Comparison of ENCODE assay signal across 20 cellular contexts in genomic region chr5:45411971-45412612, GRCh38.
DNase-seq lines count a peak whose midpoint lies in the region; ATAC-seq, FAIRE-seq and TF ChIP-seq lines count a peak whose summit lies in the region.
"Had no signal": no experiment of that assay in that cellular context is flagged by ENCODE, and none has a peak within 500 bp of the region (broad histone marks: within the 10 kb centered on the region; RNA-seq: fewer than 3 reads in every experiment).

No MANE protein-coding gene starts in this region.

- H3K36me3 ChIP-seq in pancreas: no peaks in the 10 kb centered on the region
- H3K36me3 ChIP-seq: cardiac muscle cell, gastrocnemius medialis had no signal

- no peak for TF ChIP-seq POLR2A in H54 (IDR thresholded peaks at IDR 0.05; ENCODE audit: low read depth, low read length)

- H3K27me3 ChIP-seq in pancreas: no peaks in the 10 kb centered on the region
- H3K27me3 ChIP-seq: cardiac muscle cell, gastrocnemius medialis had no signal

- ATAC-seq in esophagus mucosa (peak; percentile 44), pancreas (peak in 3 of 4 donors; percentile 28 to 54 (median 46))
- ATAC-seq: activated naive CD4-positive, alpha-beta T cell treated with anti-CD3 and anti-CD28 coated beads, Interleukin-2, amount 50 U/mL, for 72 hours; gastrocnemius medialis had no signal

- no peaks in the 10 kb centered on the region for H3K9me3 ChIP-seq in pancreas
- H3K9me3 ChIP-seq: gastrocnemius medialis had no signal

- peak overlapping the region in 1 of 4 donors; percentile 14 for H3K27ac ChIP-seq in pancreas
- H3K27ac ChIP-seq: cardiac muscle cell, gastrocnemius medialis, PC-9 had no signal

- no peak for TF ChIP-seq CTCF in pancreas (IDR thresholded peaks at IDR 0.05)

- 32 to 36% methylated on average over 3 of the region's 3 CpGs for WGBS in pancreas, 2 donors

- peak; percentile 92 for FAIRE-seq in H54 (lab: Jason Lieb, UNC)
- FAIRE-seq in pancreas (lab: Jason Lieb, UNC): no peak

- intact Hi-C loops in pancreas (cut with DNase I) (no loop called here), cardiac septum (cut with DNase I) (no loop called here)

- peaks cover 0 to 32% (median 26%) of the 10 kb centered on the region in 3 donors for H3K4me1 ChIP-seq in pancreas

- DNase-seq in H54 (ENCODE audit: insufficient read length, low spot score) (no peak), RKO (ENCODE audit: low spot score) (peak; percentile 2), pancreas (no peak), epidermal melanocyte (ENCODE audit: insufficient read length, low spot score) (no peak), cardiac septum (ENCODE audit: low spot score) (no peak), NK-92 (lab: John Stamatoyannopoulos, UW; ENCODE audit: unreplicated experiment) (no peak)
- DNase-seq: activated CD4-positive, alpha-beta T cell treated with anti-CD3 and anti-CD28 coated beads, Interleukin-2, amount 50 U/mL, for 48 hours; activated T-cell treated with anti-CD3 and anti-CD28 coated beads, Interleukin-2, amount 50 U/mL, for 24 hours; effector memory CD4-positive, alpha-beta T cell; gastrocnemius medialis; GF-D8; immature natural killer cell; NCI-H1436 treated with DMSO at 0.1 percent for 48 hours; NCI-H524; PC-9; stimulated activated CD4-positive, alpha-beta T cell treated with anti-CD3 and anti-CD28 coated beads, Interleukin-4, amount 100 ng/mL, for 24 hours; stimulated activated CD8-positive, alpha-beta memory T cell treated with anti-CD3 and anti-CD28 coated beads, Interleukin-4, amount 100 ng/mL, for 48 hours had no signal

- H3K4me3 ChIP-seq in pancreas: no peak overlapping the region
- H3K4me3 ChIP-seq: cardiac muscle cell, gastrocnemius medialis, PC-9 had no signal
